ENCODE assay signal across 27 cellular contexts in the genomic region with DNA sequence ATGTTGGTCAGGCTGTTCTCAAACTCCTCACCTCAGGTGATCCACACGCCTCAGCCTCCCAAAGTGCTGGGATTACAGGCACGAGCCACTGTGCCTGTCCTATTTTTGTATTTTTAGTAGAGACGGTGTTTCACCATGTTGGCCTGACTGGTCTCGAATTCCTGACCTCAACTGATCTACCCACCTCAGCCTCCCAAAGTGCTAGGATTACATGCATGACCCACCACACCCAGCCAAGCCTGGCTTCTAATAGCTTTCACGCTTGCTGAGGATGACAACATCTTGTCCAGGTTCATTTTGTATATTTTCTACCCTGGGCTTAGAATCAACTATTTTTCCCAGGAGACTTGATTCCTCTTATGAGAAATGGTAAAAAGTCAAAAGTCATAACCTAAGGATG.
"Had no signal": no experiment of that assay in that cellular context is flagged by ENCODE, and none has a peak within 500 bp of the region (broad histone marks: within the 10 kb centered on the region; RNA-seq: fewer than 3 reads in every experiment).

No MANE protein-coding gene starts in this region.

- H3K27me3 ChIP-seq: colonic mucosa, dorsolateral prefrontal cortex, esophagus muscularis mucosa, esophagus squamous epithelium, foreskin keratinocyte, gastroesophageal sphincter, heart left ventricle, heart right ventricle had no signal

- H3K4me1 ChIP-seq: colonic mucosa, esophagus muscularis mucosa, esophagus squamous epithelium, foreskin keratinocyte, gastroesophageal sphincter, heart left ventricle, heart right ventricle had no signal

- DNase-seq: colonic mucosa; cortex of kidney; dermis blood vessel endothelial cell; dorsolateral prefrontal cortex; effector CD4-positive, alpha-beta T cell; effector CD8-positive, alpha-beta T cell; effector memory CD4-positive, alpha-beta T cell; effector memory CD8-positive, alpha-beta T cell; endodermal cell; erythroblast; esophagus squamous epithelium; foreskin fibroblast; foreskin keratinocyte; foreskin melanocyte; glutamatergic neuron; head of caudate nucleus; heart left ventricle; heart right ventricle had no signal

- FAIRE-seq: colon, endometrium, endothelial cell of umbilical vein, frontal cortex had no signal

- H3K4me3 ChIP-seq: colonic mucosa, coronary artery, dorsolateral prefrontal cortex, esophagus muscularis mucosa, esophagus squamous epithelium, gastroesophageal sphincter, heart left ventricle, heart right ventricle had no signal

- H3K27ac ChIP-seq: colonic mucosa, coronary artery, dorsolateral prefrontal cortex, epithelial cell of prostate, esophagus muscularis mucosa, esophagus squamous epithelium, foreskin keratinocyte, gastroesophageal sphincter, heart left ventricle, heart right ventricle had no signal

- ATAC-seq: effector memory CD8-positive, alpha-beta T cell; esophagus mucosa; foreskin keratinocyte; gastroesophageal sphincter; heart left ventricle; heart right ventricle had no signal

- H3K36me3 ChIP-seq: colonic mucosa, esophagus muscularis mucosa, esophagus squamous epithelium, gastroesophageal sphincter, heart left ventricle, heart right ventricle had no signal

- H3K9me3 ChIP-seq: colonic mucosa, esophagus muscularis mucosa, esophagus squamous epithelium, gastroesophageal sphincter, heart left ventricle, heart right ventricle had no signal
